Comparison of ENCODE assay signal across 8 cellular contexts in the genomic region with DNA sequence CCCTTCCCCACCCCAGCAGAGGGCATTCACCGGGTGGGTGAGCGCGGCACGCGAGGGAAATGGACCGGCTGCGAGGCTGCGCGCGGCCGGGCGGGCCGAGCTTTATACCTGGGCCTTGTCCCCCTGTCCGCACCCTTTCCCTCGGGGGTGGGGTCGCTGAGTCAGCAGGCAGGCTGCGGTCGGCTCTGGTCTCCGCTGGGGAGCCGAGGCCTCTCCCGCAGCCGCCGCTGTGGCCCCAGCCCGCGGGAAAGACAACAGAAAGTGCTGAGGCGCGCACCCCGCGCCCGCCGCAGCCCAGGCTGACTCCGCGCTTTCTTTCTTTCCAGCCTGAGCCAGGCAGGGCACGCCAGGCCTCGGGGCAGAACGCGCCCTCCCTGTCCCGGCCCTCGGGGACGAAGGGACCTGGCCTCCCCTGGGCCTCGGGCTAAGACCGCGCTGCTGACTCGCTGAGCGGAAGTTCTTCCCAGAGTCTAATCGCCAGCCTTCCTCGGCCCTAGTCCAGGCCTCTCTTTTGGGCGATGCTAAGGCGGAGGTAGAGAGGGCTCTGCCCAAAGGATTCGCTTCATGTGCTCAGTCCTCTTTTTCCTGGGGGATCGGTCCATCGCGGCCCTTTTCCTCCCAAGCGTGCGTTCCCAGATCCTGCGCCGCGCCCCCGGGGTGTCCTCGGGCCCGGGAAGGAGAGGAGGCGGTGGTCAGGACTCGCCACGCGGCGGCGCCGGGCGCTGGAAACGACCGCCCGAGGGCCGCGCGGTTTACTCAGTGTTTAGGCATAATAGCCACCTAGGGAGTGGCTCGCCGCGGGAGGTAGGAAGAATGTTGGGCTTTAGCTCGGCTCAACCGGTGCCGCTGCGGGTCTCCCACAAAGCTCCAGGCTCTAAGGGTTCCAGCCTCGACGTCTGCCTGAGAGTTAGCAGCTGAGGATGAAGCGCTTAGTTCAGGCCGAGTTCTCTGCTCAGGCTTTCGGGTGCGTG. TPM values are rescaled to one million over a fixed set of nuclear protein-coding genes. Genes with fewer than 3 reads are reported as not detected.
DNase-seq lines count a peak whose midpoint lies in the region; ATAC-seq, FAIRE-seq and TF ChIP-seq lines count a peak whose summit lies in the region.

A gene with protein sequence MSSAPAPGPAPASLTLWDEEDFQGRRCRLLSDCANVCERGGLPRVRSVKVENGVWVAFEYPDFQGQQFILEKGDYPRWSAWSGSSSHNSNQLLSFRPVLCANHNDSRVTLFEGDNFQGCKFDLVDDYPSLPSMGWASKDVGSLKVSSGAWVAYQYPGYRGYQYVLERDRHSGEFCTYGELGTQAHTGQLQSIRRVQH (minus strand): TSS at position 78 of the 971 bp plus-strand sequence. CDS start 246 bp downstream, outside the sequence.

- H3K27me3 ChIP-seq in heart left ventricle (peaks cover 57 to 99% (median 87%) of the 10 kb centered on the region in 9 donors), HepG2 (ENCODE audit: control insufficient read depth in 1 of 2, insufficient read depth in 2 of 2, low read length in 2 of 2) (peaks cover 41 to 97% of the 10 kb centered on the region in 2 experiments), uterus (peaks cover 14 to 65% of the 10 kb centered on the region in 2 donors)

- BruUV-seq in HepG2 (replicated peaks; lab: Mats Ljungman, UMichigan): no TSS peak

- H3K36me3 ChIP-seq in heart left ventricle (no peaks in the 10 kb centered on the region), HepG2 (replicated peaks in 1 of 2; ENCODE audit: control insufficient read depth in 1 of 2, insufficient read depth in 2 of 2, low read length in 2 of 2) (no peaks in the 10 kb centered on the region), uterus (no peaks in the 10 kb centered on the region)

- peak within 1 kb of the TSS; percentile 29 to 52 (median 44) for H3K4me3 ChIP-seq in heart left ventricle
- peak within 1 kb of the TSS in 1 of 3 experiments; percentile 25; a peak in 1 of 6 replicates for H3K4me3 ChIP-seq in HepG2 (replicated peaks in 1 of 3; ENCODE audit: insufficient read depth in 1 of 3, low read depth in 2 of 3, low read length in 3 of 3)
- peak within 1 kb of the TSS; percentile 7 to 14 for H3K4me3 ChIP-seq in uterus

- FAIRE-seq in HepG2 (lab: Jason Lieb, UNC): no peak

- H4K20me1 ChIP-seq in HepG2 (ENCODE audit: insufficient read depth, low read length): peaks cover 25% of the 10 kb centered on the region; the same call in 1 of the 2 replicates

- no peaks in the 10 kb centered on the region for H3K36me3 Mint-ChIP-seq in activated T-helper 17 cell treated with anti-CD3 and anti-CD28 coated beads, Interleukin-2, amount 50 U/mL, for 72 hours (ENCODE audit: low read depth)
- H3K36me3 Mint-ChIP-seq in mesothelial cell of epicardium: no peaks in the 10 kb centered on the region

- 1 to 2% (median 1%) methylated on average over 53 to 88 of the region's 88 CpGs for WGBS in heart left ventricle, 4 donors
- 15% methylated on average over 47 of the region's 88 CpGs for WGBS in HepG2 (ENCODE audit: low lambda C conversion rate)

- in situ Hi-C loops in HepG2 (cut with HindIII; ENCODE audit: extremely low pct_ligation_motif_present, low pct_unique_long_range_greater_than_20kb): no loop called here

- TF ChIP-seq RAD21 in HepG2 (CRISPR knock-in tag; IDR thresholded peaks at IDR 0.05): no peak

- H3K4me1 Mint-ChIP-seq in activated T-helper 17 cell treated with anti-CD3 and anti-CD28 coated beads, Interleukin-2, amount 50 U/mL, for 72 hours: no peaks in the 10 kb centered on the region
- H3K4me1 Mint-ChIP-seq in mesothelial cell of epicardium: peaks cover 9% of the 10 kb centered on the region

- H3K9me3 ChIP-seq in heart left ventricle (no peaks in the 10 kb centered on the region), HepG2 (ENCODE audit: low read length) (no peaks in the 10 kb centered on the region), uterus (no peaks in the 10 kb centered on the region)

- H3K9me3 Mint-ChIP-seq in activated T-helper 17 cell treated with anti-CD3 and anti-CD28 coated beads, Interleukin-2, amount 50 U/mL, for 72 hours: no peaks in the 10 kb centered on the region
- no peaks in the 10 kb centered on the region for H3K9me3 Mint-ChIP-seq in mesothelial cell of epicardium

- no peaks in the 10 kb centered on the region for H3K79me2 ChIP-seq in HepG2 (ENCODE audit: insufficient read depth, low read length)

- TF ChIP-seq CTCF in heart left ventricle (IDR thresholded peaks at IDR 0.05) (peak in 1 of 12 donors; percentile 8), HepG2 (CRISPR knock-in tag; IDR thresholded peaks at IDR 0.05) (no peak; the same call in 1 of the 2 replicates), uterus (IDR thresholded peaks at IDR 0.05) (no peak), mesothelial cell of epicardium (IDR thresholded peaks at IDR 0.05; ENCODE audit: unreplicated experiment) (no peak)

- peak within 1 kb of the TSS; percentile 61 for H3K4me2 ChIP-seq in HepG2 (ENCODE audit: low read depth, low read length)

- H3K9ac ChIP-seq in HepG2 (ENCODE audit: insufficient read depth, low read depth, low read length): no peak within 1 kb of the TSS

- TF ChIP-seq POLR2A in heart left ventricle (IDR thresholded peaks at IDR 0.05) (no peak), HepG2 (IDR thresholded peaks at IDR 0.05; ENCODE audit: insufficient read depth in 1 of 2, low read depth in 2 of 2, low read length in 2 of 2) (no peak), uterus (IDR thresholded peaks at IDR 0.05) (no peak)

- intact Hi-C loops in heart left ventricle (cut with DNase I) (loop anchor here in 3 of 10 donors (10.0 kb wide), 1 partner anchor 161 kb away; no protein-coding TSS in a partner anchor), cardiac septum (cut with DNase I) (no loop called here), HepG2 (cut with micrococcal nuclease; ENCODE audit: unreplicated experiment) (no loop called here), uterus (cut with DNase I; ENCODE audit: low total_unique reads) (no loop called here)

- DNase-seq in heart left ventricle (no peak), cardiac septum (ENCODE audit: low spot score) (no peak), HepG2 (ENCODE audit: low spot score) (no peak), uterus (no peak), HUDEP-2 (lab: John Stamatoyannopoulos, UW; ENCODE audit: unreplicated experiment in 76 of 76) (no peak), pons (ENCODE audit: low spot score) (no peak), mesothelial cell of epicardium (ENCODE audit: low spot score in 2 of 2, unreplicated experiment in 2 of 2) (no peak)

- peaks cover 58% of the 10 kb centered on the region for H3K27me3 Mint-ChIP-seq in activated T-helper 17 cell treated with anti-CD3 and anti-CD28 coated beads, Interleukin-2, amount 50 U/mL, for 72 hours
- H3K27me3 Mint-ChIP-seq in mesothelial cell of epicardium (ENCODE audit: low read depth): peaks cover 96% of the 10 kb centered on the region

- ATAC-seq in heart left ventricle (peak in 1 of 4 donors; percentile 5), HepG2 (peak; percentile 39)
- ATAC-seq in activated T-helper 17 cell treated with anti-CD3 and anti-CD28 coated beads, Interleukin-2, amount 50 U/mL, for 72 hours (replicated peaks): peak; percentile 16

- TF ChIP-seq EP300 in HepG2 (IDR thresholded peaks at IDR 0.05; ENCODE audit: low read depth in 2 of 2, low read length in 2 of 2) (no peak), HepG2 (CRISPR knock-in tag; IDR thresholded peaks at IDR 0.05; ENCODE audit: borderline replicate concordance) (no peak)

- CTCF ChIA-PET in HepG2 (lab: Yijun Ruan, JAX; ENCODE audit: low intra/inter-chr PET ratio, low total read pairs): interaction anchor here (1.7 to 2.7 kb wide), 2 partner anchors 126 to 161 kb away, joined by 7 to 12 read pairs; no protein-coding TSS in a partner anchor

- H2AFZ ChIP-seq in HepG2 (ENCODE audit: low read length): no peak within 1 kb of the TSS

- H3K4me3 Mint-ChIP-seq in activated T-helper 17 cell treated with anti-CD3 and anti-CD28 coated beads, Interleukin-2, amount 50 U/mL, for 72 hours: peak within 1 kb of the TSS; percentile 9
- H3K4me3 Mint-ChIP-seq in mesothelial cell of epicardium: no peak within 1 kb of the TSS

- H3K27ac ChIP-seq in heart left ventricle (no peak within 1 kb of the TSS), HepG2 (ENCODE audit: extremely low read length, insufficient read depth, low read length) (no peak within 1 kb of the TSS), uterus (no peak within 1 kb of the TSS)

- POLR2A ChIA-PET in HepG2 (lab: Yijun Ruan, JAX): no interaction called here

- no peak within 1 kb of the TSS for H3K27ac Mint-ChIP-seq in activated T-helper 17 cell treated with anti-CD3 and anti-CD28 coated beads, Interleukin-2, amount 50 U/mL, for 72 hours
- H3K27ac Mint-ChIP-seq in mesothelial cell of epicardium: no peak within 1 kb of the TSS

- H3K4me1 ChIP-seq in heart left ventricle (peaks cover 0 to 28% (median 18%) of the 10 kb centered on the region in 12 donors), HepG2 (ENCODE audit: insufficient read depth, low read length) (peaks cover 20% of the 10 kb centered on the region), uterus (peaks cover 0 to 15% of the 10 kb centered on the region in 2 donors)

RNA-seq across cellular contexts. Expression of the gene that starts here (rescaled TPM):
- total RNA-seq in heart left ventricle (not detected), cardiac septum (not detected), HepG2 (2016; rRNA removed; fragmentation: Illumina TruSeq; extraction: Trizol) (not detected in 2 replicates), uterus (not detected), mesothelial cell of epicardium (not detected in 3 replicates)
- polyA plus RNA-seq in heart left ventricle (not detected), HepG2 (2011; rRNA removed) (not detected in 2 replicates)
- total RNA-seq in activated T-helper 17 cell treated with anti-CD3 and anti-CD28 coated beads, Interleukin-2, amount 50 U/mL, for 72 hours: not detected
- not detected in 2 replicates for total RNA-seq in HepG2 (2016; cell fraction: cytosol; rRNA removed; fragmentation: Illumina TruSeq; extraction: Trizol; ENCODE audit: low read depth)
- not detected in 2 replicates for total RNA-seq in HepG2 (2016; cell fraction: insoluble cytoplasmic fraction; rRNA removed; fragmentation: Illumina TruSeq; extraction: Trizol)
- total RNA-seq in HepG2 (2016; cell fraction: membrane; rRNA removed; fragmentation: Illumina TruSeq; extraction: Trizol): not detected in 2 replicates
- total RNA-seq in HepG2 (2016; cell fraction: nucleus; rRNA removed; fragmentation: Illumina TruSeq; extraction: Trizol): not detected in 2 replicates
- not detected in 2 replicates for polyA plus RNA-seq in HepG2 (2011; cell fraction: cytosol; rRNA removed)
- polyA plus RNA-seq in HepG2 (2011; cell fraction: nucleus; rRNA removed): not detected in 2 replicates
- not detected in 2 replicates for polyA plus RNA-seq in HepG2 (2012)
- not detected in 2 replicates for polyA plus RNA-seq in HepG2 (2016; cell fraction: cytosol; fragmentation: Illumina TruSeq; extraction: Trizol; ENCODE audit: low read depth)
- not detected in 2 replicates for polyA plus RNA-seq in HepG2 (2016; cell fraction: insoluble cytoplasmic fraction; fragmentation: Illumina TruSeq; extraction: Trizol; ENCODE audit: low read depth)
- not detected in 2 replicates for polyA plus RNA-seq in HepG2 (2016; cell fraction: membrane; fragmentation: Illumina TruSeq; extraction: Trizol; ENCODE audit: low read depth)
- polyA plus RNA-seq in HepG2 (2016; cell fraction: nucleus; fragmentation: Illumina TruSeq; extraction: Trizol; ENCODE audit: insufficient read depth, low read depth): not detected in 2 replicates
- polyA minus RNA-seq in HepG2 (2011; rRNA and poly(A)+ RNA removed; ENCODE audit: low replicate concordance): not detected in 2 replicates
- polyA minus RNA-seq in HepG2 (2011; cell fraction: cytosol; rRNA and poly(A)+ RNA removed): not detected in 2 replicates
- not detected in 2 replicates for polyA minus RNA-seq in HepG2 (2011; cell fraction: nucleus; rRNA and poly(A)+ RNA removed)

Comparison
In these comparisons a context has a peak if more than half of its experiments do, and no peak if none do; other contexts are left out.
1. Peak in ATAC-seq in activated T-helper 17 cell treated with anti-CD3 and anti-CD28 coated beads, Interleukin-2, amount 50 U/mL, for 72 hours; RNA of the gene not detected or under 1 TPM.
2. Peak in ATAC-seq and H3K4me2 ChIP-seq in HepG2; RNA of the gene not detected or under 1 TPM.